15 cellular contexts compared by ENCODE assay signal in the genomic region with DNA sequence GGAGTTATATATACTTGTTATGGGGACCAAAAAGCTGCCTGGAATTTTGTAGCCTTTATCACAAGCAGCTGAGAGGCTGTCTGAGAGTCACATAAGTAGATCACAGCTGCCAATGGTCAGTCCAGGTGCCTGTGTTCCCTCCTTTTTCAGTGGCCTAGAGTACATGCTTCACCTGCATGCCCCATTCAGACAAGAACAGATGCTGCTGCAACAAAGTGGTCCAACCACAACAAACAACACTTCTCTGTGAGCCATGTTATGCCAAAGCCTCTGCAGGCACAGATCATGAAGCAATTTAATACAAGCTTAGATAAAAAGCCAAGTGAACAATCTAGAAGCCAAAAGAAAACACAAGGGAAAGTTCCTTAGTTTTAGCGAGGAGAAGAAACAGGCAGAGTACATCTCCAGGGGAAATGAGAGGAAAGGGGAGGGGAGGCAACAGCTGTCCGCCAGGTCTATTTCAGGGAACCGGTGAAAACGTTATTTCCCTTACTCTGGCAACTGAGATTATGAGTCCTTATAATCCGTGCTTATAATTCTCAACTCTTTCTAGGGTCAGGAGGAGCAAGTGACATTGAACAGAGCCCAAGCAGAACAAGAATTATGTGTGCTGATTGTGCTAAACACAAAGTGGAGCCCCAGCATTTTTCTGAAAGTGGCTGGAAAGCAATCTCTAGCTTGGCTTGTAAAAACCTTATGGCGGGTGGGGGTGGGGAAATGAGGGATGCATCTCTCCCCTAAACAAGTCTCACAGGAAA.
DNase-seq lines count a peak whose midpoint lies in the region; ATAC-seq lines count a peak whose summit lies in the region.
"Had no signal": no experiment of that assay in that cellular context is flagged by ENCODE, and none has a peak within 500 bp of the region (broad histone marks: within the 10 kb centered on the region; RNA-seq: fewer than 3 reads in every experiment).

No MANE protein-coding gene starts in this region.

- H3K27ac Mint-ChIP-seq in stimulated activated naive CD8-positive, alpha-beta T cell treated with anti-CD3 and anti-CD28 coated beads, Interleukin-15, amount 100 ng/mL, for 72 hours, result peak overlapping the region in 1 of 2 donors; percentile 27
- H3K27ac Mint-ChIP-seq in stimulated activated memory B cell treated with anti-CD40 and anti-IgM and Interleukin-4, amounts not matched to agents 10 μg/mL and 1 μg/mL and 100 μg/mL, for 72 hours, result no peak overlapping the region
- H3K27ac Mint-ChIP-seq: CD4-positive, alpha-beta T cell had no signal

- H3K9me3 ChIP-seq in HUES64 (ENCODE audit: insufficient read depth, low read depth, low read length) (no peaks in the 10 kb centered on the region), stomach smooth muscle (ENCODE audit: control insufficient read depth in 2 of 2, low read length in 2 of 2) (no peaks in the 10 kb centered on the region)

- WGBS in HUES64, result 58% methylated on average over 5 of the region's 6 CpGs

- H3K9ac ChIP-seq in HUES64 (ENCODE audit: low read depth, low read length) (no peak overlapping the region), stomach smooth muscle (ENCODE audit: low read length in 2 of 2) (peak overlapping the region; percentile 3 to 14)

- H3K27ac ChIP-seq in HUES64 (ENCODE audit: low read depth, low read length), result peak overlapping the region; percentile 22; the same call in 1 of the 2 replicates
- H3K27ac ChIP-seq in layer of hippocampus (ENCODE audit: low read depth, low read length), result peak overlapping the region; percentile 92
- H3K27ac ChIP-seq in stomach smooth muscle (ENCODE audit: low read length), result peak overlapping the region; percentile 58

- H3K36me3 ChIP-seq in HUES64 (ENCODE audit: insufficient read depth, low read length), result no peaks in the 10 kb centered on the region
- H3K36me3 ChIP-seq in stomach smooth muscle (ENCODE audit: control insufficient read depth in 2 of 2, insufficient read depth in 2 of 2, low read length in 2 of 2), result no peaks in the 10 kb centered on the region

- DNase-seq in SHP77 treated with DMSO at 0.1 percent for 48 hours (lab: John Stamatoyannopoulos, UW) (peak; percentile 37), GM19238 (ENCODE audit: insufficient read length, low spot score) (no peak), sciatic nerve (ENCODE audit: low spot score) (no peak)
- DNase-seq in stimulated activated naive CD8-positive, alpha-beta T cell treated with anti-CD3 and anti-CD28 coated beads, Interleukin-15, amount 100 ng/mL, for 72 hours, result no peak
- DNase-seq: CD4-positive, alpha-beta T cell; GDM1; NCI-H1105 treated with DMSO at 0.1 percent for 48 hours; NK-92 treated with Interleukin-12 subunit alpha and Interleukin-12 subunit beta, amount 100 ng/mL, for 24 hours; stimulated activated CD4-positive, alpha-beta T cell treated with anti-CD3 and anti-CD28 coated beads, Interleukin-4, amount 100 ng/mL, for 4 hours; stimulated activated naive CD4-positive, alpha-beta T cell treated with Interleukin-2 at 50 U/mL for 16 hours had no signal

- no peaks in the 10 kb centered on the region for H3K27me3 ChIP-seq in HUES64 (ENCODE audit: insufficient read depth, low read length)
- no peaks in the 10 kb centered on the region for H3K27me3 ChIP-seq in layer of hippocampus (ENCODE audit: control insufficient read depth, insufficient read depth, low read length)
- H3K27me3 ChIP-seq in stomach smooth muscle (ENCODE audit: control insufficient read depth in 1 of 2, insufficient read depth in 2 of 2, low read length in 2 of 2), result no peaks in the 10 kb centered on the region

- H3K4me1 Mint-ChIP-seq in stimulated activated naive CD8-positive, alpha-beta T cell treated with anti-CD3 and anti-CD28 coated beads, Interleukin-15, amount 100 ng/mL, for 72 hours, result peaks cover 32% of the 10 kb centered on the region
- peaks cover 9% of the 10 kb centered on the region for H3K4me1 Mint-ChIP-seq in stimulated activated memory B cell treated with anti-CD40 and anti-IgM and Interleukin-4, amounts not matched to agents 10 μg/mL and 1 μg/mL and 100 μg/mL, for 72 hours

- no peak for ATAC-seq in stimulated activated naive CD8-positive, alpha-beta T cell treated with anti-CD3 and anti-CD28 coated beads, Interleukin-15, amount 100 ng/mL, for 72 hours
- ATAC-seq in stimulated activated memory B cell treated with anti-CD40 and anti-IgM and Interleukin-4, amounts not matched to agents 10 μg/mL and 1 μg/mL and 100 μg/mL, for 72 hours, result no peak
- no peak for ATAC-seq in sciatic nerve
- ATAC-seq: HCT116 had no signal

- H3K4me3 ChIP-seq in HUES64 (ENCODE audit: low read length), result no peak overlapping the region
- no peak overlapping the region for H3K4me3 ChIP-seq in stomach smooth muscle (ENCODE audit: low read length in 2 of 2)

- H3K9me3 Mint-ChIP-seq in stimulated activated naive CD8-positive, alpha-beta T cell treated with anti-CD3 and anti-CD28 coated beads, Interleukin-15, amount 100 ng/mL, for 72 hours, result peaks cover 0 to 4% of the 10 kb centered on the region in 2 donors
- H3K9me3 Mint-ChIP-seq in stimulated activated memory B cell treated with anti-CD40 and anti-IgM and Interleukin-4, amounts not matched to agents 10 μg/mL and 1 μg/mL and 100 μg/mL, for 72 hours, result no peaks in the 10 kb centered on the region
- H3K9me3 Mint-ChIP-seq: CD4-positive, alpha-beta T cell had no signal

- peaks cover 8% of the 10 kb centered on the region for H3K36me3 Mint-ChIP-seq in stimulated activated memory B cell treated with anti-CD40 and anti-IgM and Interleukin-4, amounts not matched to agents 10 μg/mL and 1 μg/mL and 100 μg/mL, for 72 hours

- no peaks in the 10 kb centered on the region for H3K27me3 Mint-ChIP-seq in stimulated activated naive CD8-positive, alpha-beta T cell treated with anti-CD3 and anti-CD28 coated beads, Interleukin-15, amount 100 ng/mL, for 72 hours
- H3K27me3 Mint-ChIP-seq in stimulated activated memory B cell treated with anti-CD40 and anti-IgM and Interleukin-4, amounts not matched to agents 10 μg/mL and 1 μg/mL and 100 μg/mL, for 72 hours, result no peaks in the 10 kb centered on the region
- H3K27me3 Mint-ChIP-seq: CD4-positive, alpha-beta T cell had no signal

- no peak overlapping the region for H3K4me3 Mint-ChIP-seq in stimulated activated naive CD8-positive, alpha-beta T cell treated with anti-CD3 and anti-CD28 coated beads, Interleukin-15, amount 100 ng/mL, for 72 hours
- H3K4me3 Mint-ChIP-seq in stimulated activated memory B cell treated with anti-CD40 and anti-IgM and Interleukin-4, amounts not matched to agents 10 μg/mL and 1 μg/mL and 100 μg/mL, for 72 hours, result no peak overlapping the region
- H3K4me3 Mint-ChIP-seq: CD4-positive, alpha-beta T cell had no signal

- H3K4me1 ChIP-seq in HUES64 (ENCODE audit: insufficient read depth, low read length) (peaks cover 30% of the 10 kb centered on the region), stomach smooth muscle (ENCODE audit: control insufficient read depth, insufficient read depth, low read length) (peaks cover 15% of the 10 kb centered on the region)

- intact Hi-C loops in sciatic nerve (cut with DNase I), result no loop called here

Comparison
In these comparisons a context has a peak if more than half of its experiments do, and no peak if none do; other contexts are left out.
1. H3K27ac ChIP-seq: peak in every context shown above with its lines; median percentile 92 in layer of hippocampus; 58 in stomach smooth muscle; 22 in HUES64.